ENCODE assay signal across 8 cellular contexts in the genomic region with DNA sequence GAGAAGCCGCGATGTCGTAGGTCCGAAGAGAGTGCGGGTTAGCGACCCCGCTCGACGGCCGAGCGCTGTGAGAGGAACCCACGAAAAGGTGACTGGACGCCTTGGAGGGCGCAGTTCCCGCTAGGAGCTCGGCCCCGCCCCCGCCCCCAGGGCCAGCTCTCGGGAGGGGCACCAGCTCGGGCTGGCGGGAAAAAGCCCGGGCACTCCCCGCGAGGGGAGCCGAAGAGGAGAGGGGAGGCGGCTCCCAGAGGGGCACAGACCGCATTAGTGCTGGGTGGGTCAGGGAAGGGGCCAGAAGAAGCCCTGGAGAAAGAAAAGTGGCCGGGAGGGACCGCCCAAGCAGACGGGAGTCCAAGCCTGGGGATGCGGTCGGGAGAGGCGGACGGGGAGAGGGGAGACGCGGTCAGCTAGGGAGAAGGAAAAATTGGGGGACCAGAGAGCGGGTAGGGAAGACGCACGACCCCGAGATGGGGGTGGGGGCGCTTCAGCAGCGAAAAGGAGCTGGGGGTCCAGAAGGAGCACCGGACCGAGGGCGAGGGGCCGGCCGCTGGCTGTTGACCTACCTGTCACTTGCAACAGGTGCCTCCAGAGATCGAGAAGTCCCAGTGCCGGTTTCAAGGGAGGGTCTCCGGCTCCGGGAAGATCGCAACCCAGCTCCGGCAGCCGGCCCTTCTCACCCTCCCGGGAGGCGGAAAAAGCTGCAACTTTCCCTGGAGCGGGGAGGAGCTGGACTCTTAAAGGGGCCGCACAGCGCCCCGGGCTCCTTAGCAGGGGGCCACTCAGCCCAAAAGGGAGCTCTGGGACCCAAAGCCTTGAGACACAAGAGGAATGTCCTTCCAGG. TPM values are rescaled to one million over a fixed set of nuclear protein-coding genes. Genes with fewer than 3 reads are reported as not detected.
DNase-seq lines count a peak whose midpoint lies in the region; ATAC-seq lines count a peak whose summit lies in the region.

A gene (minus strand): TSS at position 681 of the 841 bp plus-strand sequence. CDS start 30,084 bp downstream, outside the sequence.

- no peak within 1 kb of the TSS for H3K27ac ChIP-seq in naive thymus-derived CD4-positive, alpha-beta T cell (ENCODE audit: low read depth, low read length)

- H3K36me3 Mint-ChIP-seq in naive thymus-derived CD4-positive, alpha-beta T cell, result no peaks in the 10 kb centered on the region

- peaks cover 40 to 56% (median 40%) of the 10 kb centered on the region in 5 donors for H3K27me3 Mint-ChIP-seq in naive thymus-derived CD4-positive, alpha-beta T cell

- H3K9me3 ChIP-seq in NT2/D1 (ENCODE audit: insufficient read depth, low read length), result no peaks in the 10 kb centered on the region
- H3K9me3 ChIP-seq in naive thymus-derived CD4-positive, alpha-beta T cell (ENCODE audit: control insufficient read depth in 2 of 3, low read length in 3 of 3), result no peaks in the 10 kb centered on the region

- H3K9me3 Mint-ChIP-seq in naive thymus-derived CD4-positive, alpha-beta T cell, result peaks cover 0 to 9% (median 0%) of the 10 kb centered on the region in 11 donors

- no peak within 1 kb of the TSS for H3K27ac Mint-ChIP-seq in naive thymus-derived CD4-positive, alpha-beta T cell

- peak within 1 kb of the TSS; percentile 76 for H3K4me3 ChIP-seq in NT2/D1 (ENCODE audit: insufficient read length, low read depth)
- no peak within 1 kb of the TSS for H3K4me3 ChIP-seq in naive thymus-derived CD4-positive, alpha-beta T cell (ENCODE audit: low read length)

- H3K4me1 ChIP-seq in NT2/D1 (ENCODE audit: insufficient read depth, insufficient read length), result no peaks in the 10 kb centered on the region
- H3K4me1 ChIP-seq in naive thymus-derived CD4-positive, alpha-beta T cell (ENCODE audit: control insufficient read depth in 2 of 2, insufficient read depth in 2 of 2, low read length in 2 of 2), result no peaks in the 10 kb centered on the region

- POLR2A ChIA-PET in naive thymus-derived CD4-positive, alpha-beta T cell (lab: Charles Lee), result no interaction called here

- peaks cover 0 to 9% (median 0%) of the 10 kb centered on the region in 7 donors for H3K4me1 Mint-ChIP-seq in naive thymus-derived CD4-positive, alpha-beta T cell

- H3K4me3 Mint-ChIP-seq in naive thymus-derived CD4-positive, alpha-beta T cell, result peak within 1 kb of the TSS in 7 of 10 donors; percentile 1 to 65 (median 38)

- no peak for ATAC-seq in naive thymus-derived CD4-positive, alpha-beta T cell
- ATAC-seq in HG02642 (IDR thresholded peaks at IDR 0.05; ENCODE audit: poor library complexity, unreplicated experiment) (no peak), HG02938 (IDR thresholded peaks at IDR 0.05; ENCODE audit: unreplicated experiment) (no peak)

- peaks cover 38% of the 10 kb centered on the region for H3K27me3 ChIP-seq in NT2/D1 (ENCODE audit: insufficient read depth, insufficient read length)
- H3K27me3 ChIP-seq in naive thymus-derived CD4-positive, alpha-beta T cell (ENCODE audit: control insufficient read depth in 2 of 2, insufficient read depth in 2 of 2, low read length in 2 of 2), result no peaks in the 10 kb centered on the region

- DNase-seq in EL, result peak; percentile 31
- DNase-seq in NT2/D1 (ENCODE audit: low read depth, low spot score), result no peak
- peak; percentile 2 for DNase-seq in fibroblast of gingiva (ENCODE audit: low read depth)
- DNase-seq in naive thymus-derived CD4-positive, alpha-beta T cell, result no peak
- DNase-seq in MV-4-11 (lab: John Stamatoyannopoulos, UW), result no peak
- DNase-seq in NCI-H2196 (lab: John Stamatoyannopoulos, UW; ENCODE audit: unreplicated experiment), result no peak

- intact Hi-C loops in naive thymus-derived CD4-positive, alpha-beta T cell (cut with micrococcal nuclease), result no loop called here

- peak within 1 kb of the TSS; percentile 80 for H3K9ac ChIP-seq in NT2/D1 (ENCODE audit: insufficient read length, low read depth)

- H3K36me3 ChIP-seq in NT2/D1 (ENCODE audit: insufficient read depth, insufficient read length, low read length), result no peaks in the 10 kb centered on the region
- no peaks in the 10 kb centered on the region for H3K36me3 ChIP-seq in naive thymus-derived CD4-positive, alpha-beta T cell (ENCODE audit: control insufficient read depth in 2 of 3, insufficient read depth in 3 of 3, low read length in 3 of 3)

- CTCF ChIA-PET in naive thymus-derived CD4-positive, alpha-beta T cell (lab: Charles Lee), result no interaction called here

RNA-seq across cellular contexts. Expression of the gene that starts here (rescaled TPM):
- under 1 TPM in 1 of 5 experiments, not detected in 4; 0.39 TPM for total RNA-seq in naive thymus-derived CD4-positive, alpha-beta T cell
- polyA plus RNA-seq in naive thymus-derived CD4-positive, alpha-beta T cell, result not detected

Comparison
In these comparisons a context has a peak if more than half of its experiments do, and no peak if none do; other contexts are left out.
1. DNase-seq: peak in EL (single experiment) and fibroblast of gingiva (single experiment); none in NT2/D1 (single experiment), naive thymus-derived CD4-positive, alpha-beta T cell (0 of 9), MV-4-11 (single experiment) and NCI-H2196 (single experiment).